ENCODE assay signal across 9 cellular contexts in genomic region chr1:9629445-9630201, GRCh38. TPM values are rescaled to one million over a fixed set of nuclear protein-coding genes. Genes with fewer than 3 reads are reported as not detected.
DNase-seq lines count a peak whose midpoint lies in the region; ATAC-seq and TF ChIP-seq lines count a peak whose summit lies in the region.
"Had no signal": no experiment of that assay in that cellular context is flagged by ENCODE, and none has a peak within 500 bp of the region (broad histone marks: within the 10 kb centered on the region; RNA-seq: fewer than 3 reads in every experiment).

No MANE protein-coding gene starts in this region.

- H3K4me1 ChIP-seq in right atrium auricular region (peaks cover 0 to 11% of the 10 kb centered on the region in 2 donors), left ventricle myocardium inferior (peaks cover 11% of the 10 kb centered on the region)
- H3K4me1 ChIP-seq: A549 had no signal

- H3K27me3 ChIP-seq in right atrium auricular region: no peaks in the 10 kb centered on the region
- H3K27me3 ChIP-seq in left ventricle myocardium inferior (ENCODE audit: low read depth): peaks cover 30% of the 10 kb centered on the region

- peaks cover 67% of the 10 kb centered on the region for H3K4me1 Mint-ChIP-seq in activated CD4-positive, alpha-beta memory T cell treated with anti-CD3 and anti-CD28 coated beads, Interleukin-2, amount 10 ng/mL, durations not matched to agents 7 days and 5 days

- TF ChIP-seq CTCF in right atrium auricular region (IDR thresholded peaks at IDR 0.05) (no peak), left ventricle myocardium inferior (IDR thresholded peaks at IDR 0.05; ENCODE audit: borderline replicate concordance) (no peak)

- intact Hi-C loops in Right ventricle myocardium inferior (cut with DNase I): loop anchor here (5.0 kb wide), 1 partner anchor 283 kb away; the partner anchor contains the start of gene CTNNBIP1
- intact Hi-C loops in left ventricle myocardium inferior (cut with micrococcal nuclease): no loop called here

- H3K4me3 ChIP-seq in right atrium auricular region: no peak overlapping the region
- no peak overlapping the region for H3K4me3 ChIP-seq in left ventricle myocardium inferior
- H3K4me3 ChIP-seq: A549 had no signal

- H3K9me3 ChIP-seq in right atrium auricular region: no peaks in the 10 kb centered on the region
- no peaks in the 10 kb centered on the region for H3K9me3 ChIP-seq in left ventricle myocardium inferior (replicated peaks)
- H3K9me3 ChIP-seq: A549 had no signal

- no peaks in the 10 kb centered on the region for H3K9me3 Mint-ChIP-seq in activated CD4-positive, alpha-beta memory T cell treated with anti-CD3 and anti-CD28 coated beads, Interleukin-2, amount 10 ng/mL, durations not matched to agents 7 days and 5 days

- H3K27ac ChIP-seq in right atrium auricular region: no peak overlapping the region
- no peak overlapping the region for H3K27ac ChIP-seq in left ventricle myocardium inferior (replicated peaks)
- H3K27ac ChIP-seq: A549 had no signal

- peaks cover 45% of the 10 kb centered on the region for H3K36me3 Mint-ChIP-seq in activated CD4-positive, alpha-beta memory T cell treated with anti-CD3 and anti-CD28 coated beads, Interleukin-2, amount 10 ng/mL, durations not matched to agents 7 days and 5 days (ENCODE audit: low read depth)

- H3K36me3 ChIP-seq in right atrium auricular region: no peaks in the 10 kb centered on the region
- no peaks in the 10 kb centered on the region for H3K36me3 ChIP-seq in left ventricle myocardium inferior

- DNase-seq in Right ventricle myocardium inferior (ENCODE audit: missing footprints) (peak; percentile 86), right atrium auricular region (ENCODE audit: low spot score) (no peak), left ventricle myocardium inferior (peak; percentile 59), NCI-H1694 treated with DMSO at 0.1 percent for 48 hours (lab: John Stamatoyannopoulos, UW) (no peak), DMS153 (lab: John Stamatoyannopoulos, UW) (no peak)
- DNase-seq in activated CD4-positive, alpha-beta memory T cell treated with anti-CD3 and anti-CD28 coated beads, Interleukin-2, amount 10 ng/mL, durations not matched to agents 7 days and 5 days: peak; percentile 84
- DNase-seq in stimulated activated CD8-positive, alpha-beta memory T cell treated with anti-CD3 and anti-CD28 coated beads, Interleukin-7, amount 100 ng/mL, for 24 hours (ENCODE audit: low read depth): peak; percentile 58

- CTCF ChIA-PET in activated CD4-positive, alpha-beta memory T cell treated with anti-CD3 and anti-CD28 coated beads, Interleukin-2, amount 10 ng/mL, durations not matched to agents 7 days and 5 days (lab: Charles Lee): interaction anchor here (0.7 to 7.2 kb wide), 9 partner anchors 15 to 314 kb away, joined by 3 to 144 read pairs (median 11); partner anchors contain the start of genes LZIC, NMNAT1 and PIK3CD

- peaks cover 2% of the 10 kb centered on the region for H3K27me3 Mint-ChIP-seq in activated CD4-positive, alpha-beta memory T cell treated with anti-CD3 and anti-CD28 coated beads, Interleukin-2, amount 10 ng/mL, durations not matched to agents 7 days and 5 days

- POLR2A ChIA-PET in activated CD4-positive, alpha-beta memory T cell treated with anti-CD3 and anti-CD28 coated beads, Interleukin-2, amount 10 ng/mL, durations not matched to agents 7 days and 5 days (lab: Charles Lee): interaction anchor here (0.6 to 7.2 kb wide), 25 partner anchors 9 to 750 kb away, joined by 3 to 422 read pairs (median 5); partner anchors contain the start of genes LZIC, NMNAT1 and PIK3CD

- peak overlapping the region; percentile 87 for H3K4me3 Mint-ChIP-seq in activated CD4-positive, alpha-beta memory T cell treated with anti-CD3 and anti-CD28 coated beads, Interleukin-2, amount 10 ng/mL, durations not matched to agents 7 days and 5 days

- peak overlapping the region; percentile 97 for H3K27ac Mint-ChIP-seq in activated CD4-positive, alpha-beta memory T cell treated with anti-CD3 and anti-CD28 coated beads, Interleukin-2, amount 10 ng/mL, durations not matched to agents 7 days and 5 days

- ATAC-seq in Right ventricle myocardium inferior (peak; percentile 47), HG02759 (IDR thresholded peaks at IDR 0.05; ENCODE audit: unreplicated experiment) (no peak)
- ATAC-seq: A549 had no signal

RNA-seq across cellular contexts. Expression of gene PIK3CD, which starts 21.9 kb away (rescaled TPM):
- 4.1 TPM for total RNA-seq in Right ventricle myocardium inferior
- total RNA-seq in right atrium auricular region: 1 to 10 TPM; 4.7 to 7.4 TPM
- total RNA-seq in activated CD4-positive, alpha-beta memory T cell treated with anti-CD3 and anti-CD28 coated beads, Interleukin-2, amount 10 ng/mL, durations not matched to agents 7 days and 5 days: 100 to 1,000 TPM; 211 to 214 TPM
- 2.6 TPM for total RNA-seq in left ventricle myocardium inferior

RNA-seq across cellular contexts. Expression of gene TMEM201, which starts 40.9 kb away (rescaled TPM):
- total RNA-seq in Right ventricle myocardium inferior (17.4 TPM), right atrium auricular region (10 to 100 TPM; 17.2 to 18.6 TPM), left ventricle myocardium inferior (21.1 TPM)
- 10 to 100 TPM; 12.4 to 13.4 TPM for total RNA-seq in activated CD4-positive, alpha-beta memory T cell treated with anti-CD3 and anti-CD28 coated beads, Interleukin-2, amount 10 ng/mL, durations not matched to agents 7 days and 5 days

Comparison
In these comparisons a context has a peak if more than half of its experiments do, and no peak if none do; other contexts are left out.
1. DNase-seq: peak in Right ventricle myocardium inferior (single experiment), activated CD4-positive, alpha-beta memory T cell treated with anti-CD3 and anti-CD28 coated beads, Interleukin-2, amount 10 ng/mL, durations not matched to agents 7 days and 5 days (single experiment), left ventricle myocardium inferior (single experiment) and stimulated activated CD8-positive, alpha-beta memory T cell treated with anti-CD3 and anti-CD28 coated beads, Interleukin-7, amount 100 ng/mL, for 24 hours (single experiment); none in right atrium auricular region (single experiment), NCI-H1694 treated with DMSO at 0.1 percent for 48 hours (single experiment) and DMS153 (single experiment).
2. RNA of gene PIK3CD, which starts 21.9 kb away (total RNA-seq): 211 to 214 TPM in activated CD4-positive, alpha-beta memory T cell treated with anti-CD3 and anti-CD28 coated beads, Interleukin-2, amount 10 ng/mL, durations not matched to agents 7 days and 5 days; 4.7 to 7.4 TPM in right atrium auricular region, 4.1 TPM in Right ventricle myocardium inferior (single experiment) and 2.6 TPM in left ventricle myocardium inferior (single experiment); every median in the first group is over 10 times any median in the second.